In genomic region chr4:78610546-78611214, GRCh38 we compare ENCODE assay signal across 10 cellular contexts. TPM values are rescaled to one million over a fixed set of nuclear protein-coding genes. Genes with fewer than 3 reads are reported as not detected.
A peak's percentile ranks its signal among the peaks of the same experiment; 100 is the strongest.
DNase-seq lines count a peak whose midpoint lies in the region; ATAC-seq and TF ChIP-seq lines count a peak whose summit lies in the region.
"Had no signal": no experiment of that assay in that cellular context is flagged by ENCODE, and none has a peak within 500 bp of the region (broad histone marks: within the 10 kb centered on the region; RNA-seq: fewer than 3 reads in every experiment).

No MANE protein-coding gene starts in this region.

- H2AFZ ChIP-seq in Karpas-422 (ENCODE audit: low read length), result no peak overlapping the region

- H3K79me2 ChIP-seq in Karpas-422 (ENCODE audit: low read length), result no peaks in the 10 kb centered on the region

- POLR2A ChIA-PET in activated B cell treated with CpG ODN at 0.5 μM for 24 hours (lab: Charles Lee), result interaction anchor here (1.0 to 7.7 kb wide), 4 partner anchors 47 to 167 kb away, joined by 3 to 102 read pairs (median 8); partner anchors contain the start of gene BMP2K

- no peaks in the 10 kb centered on the region for H4K20me1 ChIP-seq in Karpas-422 (ENCODE audit: insufficient read depth, low read depth, low read length)

- H3K36me3 Mint-ChIP-seq in activated naive CD4-positive, alpha-beta T cell treated with anti-CD3 and anti-CD28 coated beads, Interleukin-2, amount 50 U/mL, for 24 hours, result no peaks in the 10 kb centered on the region
- H3K36me3 Mint-ChIP-seq in activated B cell treated with CpG ODN at 0.5 μM for 24 hours (ENCODE audit: low read depth), result no peaks in the 10 kb centered on the region
- no peaks in the 10 kb centered on the region for H3K36me3 Mint-ChIP-seq in stimulated activated memory B cell treated with anti-CD40 and anti-IgM and Interleukin-4, amounts not matched to agents 10 μg/mL and 1 μg/mL and 100 μg/mL, for 72 hours

- peaks cover 59% of the 10 kb centered on the region for H3K4me1 Mint-ChIP-seq in activated naive CD4-positive, alpha-beta T cell treated with anti-CD3 and anti-CD28 coated beads, Interleukin-2, amount 50 U/mL, for 24 hours
- peaks cover 62% of the 10 kb centered on the region for H3K4me1 Mint-ChIP-seq in activated B cell treated with CpG ODN at 0.5 μM for 24 hours
- peaks cover 56% of the 10 kb centered on the region for H3K4me1 Mint-ChIP-seq in stimulated activated memory B cell treated with anti-CD40 and anti-IgM and Interleukin-4, amounts not matched to agents 10 μg/mL and 1 μg/mL and 100 μg/mL, for 72 hours

- H3K4me3 Mint-ChIP-seq in activated naive CD4-positive, alpha-beta T cell treated with anti-CD3 and anti-CD28 coated beads, Interleukin-2, amount 50 U/mL, for 24 hours, result no peak overlapping the region
- peak overlapping the region; percentile 46 for H3K4me3 Mint-ChIP-seq in activated B cell treated with CpG ODN at 0.5 μM for 24 hours
- no peak overlapping the region for H3K4me3 Mint-ChIP-seq in stimulated activated memory B cell treated with anti-CD40 and anti-IgM and Interleukin-4, amounts not matched to agents 10 μg/mL and 1 μg/mL and 100 μg/mL, for 72 hours

- CTCF ChIA-PET in activated B cell treated with CpG ODN at 0.5 μM for 24 hours (lab: Charles Lee), result interaction anchor here (1.1 to 4.4 kb wide), 7 partner anchors 19 to 253 kb away, joined by 3 to 24 read pairs (median 5); partner anchors contain the start of gene BMP2K

- no peaks in the 10 kb centered on the region for H3K27me3 ChIP-seq in Karpas-422 (ENCODE audit: low read length)
- H3K27me3 ChIP-seq: upper lobe of left lung had no signal

- H3K27ac Mint-ChIP-seq in activated naive CD4-positive, alpha-beta T cell treated with anti-CD3 and anti-CD28 coated beads, Interleukin-2, amount 50 U/mL, for 24 hours, result peak overlapping the region; percentile 5
- H3K27ac Mint-ChIP-seq in activated B cell treated with CpG ODN at 0.5 μM for 24 hours, result peak overlapping the region; percentile 87
- peak overlapping the region; percentile 76 for H3K27ac Mint-ChIP-seq in stimulated activated memory B cell treated with anti-CD40 and anti-IgM and Interleukin-4, amounts not matched to agents 10 μg/mL and 1 μg/mL and 100 μg/mL, for 72 hours

- no peaks in the 10 kb centered on the region for H3K36me3 ChIP-seq in Karpas-422 (ENCODE audit: insufficient read depth, low read length)

- H3K27ac ChIP-seq in Karpas-422 (ENCODE audit: low read length), result no peak overlapping the region
- H3K27ac ChIP-seq: C4-2B, upper lobe of left lung had no signal

- no peaks in the 10 kb centered on the region for H3K9me3 ChIP-seq in Karpas-422 (ENCODE audit: low read length)
- H3K9me3 ChIP-seq: upper lobe of left lung had no signal

- H3K27me3 Mint-ChIP-seq in activated naive CD4-positive, alpha-beta T cell treated with anti-CD3 and anti-CD28 coated beads, Interleukin-2, amount 50 U/mL, for 24 hours, result no peaks in the 10 kb centered on the region
- H3K27me3 Mint-ChIP-seq in activated B cell treated with CpG ODN at 0.5 μM for 24 hours, result no peaks in the 10 kb centered on the region
- no peaks in the 10 kb centered on the region for H3K27me3 Mint-ChIP-seq in stimulated activated memory B cell treated with anti-CD40 and anti-IgM and Interleukin-4, amounts not matched to agents 10 μg/mL and 1 μg/mL and 100 μg/mL, for 72 hours

- peaks cover 8% of the 10 kb centered on the region for H3K4me1 ChIP-seq in Karpas-422 (ENCODE audit: low read length)

- H3K9me3 Mint-ChIP-seq in activated naive CD4-positive, alpha-beta T cell treated with anti-CD3 and anti-CD28 coated beads, Interleukin-2, amount 50 U/mL, for 24 hours, result no peaks in the 10 kb centered on the region
- no peaks in the 10 kb centered on the region for H3K9me3 Mint-ChIP-seq in activated B cell treated with CpG ODN at 0.5 μM for 24 hours
- H3K9me3 Mint-ChIP-seq in stimulated activated memory B cell treated with anti-CD40 and anti-IgM and Interleukin-4, amounts not matched to agents 10 μg/mL and 1 μg/mL and 100 μg/mL, for 72 hours, result no peaks in the 10 kb centered on the region

- H3K4me3 ChIP-seq in Karpas-422 (ENCODE audit: low read length), result no peak overlapping the region
- H3K4me3 ChIP-seq: upper lobe of left lung had no signal

- H3K4me2 ChIP-seq in Karpas-422 (ENCODE audit: low read depth, low read length, poor library complexity, severe bottlenecking), result peak overlapping the region; percentile 15

- DNase-seq in activated naive CD4-positive, alpha-beta T cell (lab: John Stamatoyannopoulos, UW), result no peak
- peak; percentile 42 for DNase-seq in Karpas-422
- no peak for DNase-seq in activated B cell treated with CpG ODN at 0.5 μM for 24 hours
- no peak for DNase-seq in putamen (ENCODE audit: low spot score)
- DNase-seq in head of caudate nucleus, result no peak
- DNase-seq: upper lobe of left lung had no signal

- intact Hi-C loops in activated B cell treated with CpG ODN at 0.5 μM for 24 hours (cut with micrococcal nuclease), result loop anchor here (5.0 to 10.0 kb wide), 3 partner anchors 327 to 653 kb away; partner anchors contain the start of genes FRAS1 and PAQR3
- intact Hi-C loops in head of caudate nucleus (cut with DNase I), result loop anchor here (5.0 kb wide), 1 partner anchor 252 kb away; no protein-coding TSS in a partner anchor

- H3K9me2 ChIP-seq in Karpas-422 (replicated peaks; ENCODE audit: insufficient read depth, low read length), result no peaks in the 10 kb centered on the region

- TF ChIP-seq CTCF in activated B cell treated with CpG ODN at 0.5 μM for 24 hours (IDR thresholded peaks at IDR 0.05), result no peak

- no peak overlapping the region for H3K9ac ChIP-seq in Karpas-422 (ENCODE audit: low read length)

- ATAC-seq in activated B cell treated with CpG ODN at 0.5 μM for 24 hours (ENCODE audit: low read depth) (no peak), GM21515 (IDR thresholded peaks at IDR 0.05; ENCODE audit: unreplicated experiment) (no peak)
- ATAC-seq in stimulated activated memory B cell treated with anti-CD40 and anti-IgM and Interleukin-4, amounts not matched to agents 10 μg/mL and 1 μg/mL and 100 μg/mL, for 72 hours, result no peak

RNA-seq across cellular contexts. Expression of gene ANXA3, which starts 59.1 kb away (rescaled TPM):
- total RNA-seq in Karpas-422 (2014; rRNA removed; shearing (Covaris generic); ENCODE audit: low replicate concordance), result not detected in 2 replicates
- total RNA-seq in activated B cell treated with CpG ODN at 0.5 μM for 24 hours, result 0.64 and 0.67 TPM in 2 replicates

Comparison
In these comparisons a context has a peak if more than half of its experiments do, and no peak if none do; other contexts are left out.
1. H3K27ac Mint-ChIP-seq: peak in every context shown above with its lines; median percentile 87 in activated B cell treated with CpG ODN at 0.5 μM for 24 hours; 76 in stimulated activated memory B cell treated with anti-CD40 and anti-IgM and Interleukin-4, amounts not matched to agents 10 μg/mL and 1 μg/mL and 100 μg/mL, for 72 hours; 5 in activated naive CD4-positive, alpha-beta T cell treated with anti-CD3 and anti-CD28 coated beads, Interleukin-2, amount 50 U/mL, for 24 hours.